ENCODE assay signal across 22 cellular contexts in genomic region chr22:27970596-27971220, GRCh38.
"Had no signal": no experiment of that assay in that cellular context is flagged by ENCODE, and none has a peak within 500 bp of the region (broad histone marks: within the 10 kb centered on the region; RNA-seq: fewer than 3 reads in every experiment).

No MANE protein-coding gene starts in this region.

- H3K9me3 Mint-ChIP-seq: activated naive CD4-positive, alpha-beta T cell treated with anti-CD3 and anti-CD28 coated beads, Interleukin-2, amount 10 ng/mL, durations not matched to agents 7 days and 5 days; central memory CD8-positive, alpha-beta T cell had no signal

- H3K9me3 ChIP-seq: thyroid gland had no signal

- H3K4me3 ChIP-seq: esophagus muscularis mucosa, left ventricle myocardium inferior, thyroid gland had no signal

- H3K4me1 Mint-ChIP-seq: activated CD4-positive, alpha-beta T cell treated with anti-CD3 and anti-CD28 coated beads, Interleukin-2, amount 10 ng/mL, durations not matched to agents 7 days and 5 days; activated naive CD4-positive, alpha-beta T cell treated with anti-CD3 and anti-CD28 coated beads, Interleukin-2, amount 10 ng/mL, durations not matched to agents 7 days and 5 days; activated naive CD8-positive, alpha-beta T cell treated with anti-CD3 and anti-CD28 coated beads, Interleukin-2, amount 50 U/mL, for 24 hours; central memory CD8-positive, alpha-beta T cell had no signal

- H3K27ac ChIP-seq: esophagus muscularis mucosa, left ventricle myocardium inferior, thyroid gland had no signal

- H3K4me3 Mint-ChIP-seq: activated CD4-positive, alpha-beta T cell treated with anti-CD3 and anti-CD28 coated beads, Interleukin-2, amount 10 ng/mL, durations not matched to agents 7 days and 5 days; activated naive CD4-positive, alpha-beta T cell treated with anti-CD3 and anti-CD28 coated beads, Interleukin-2, amount 10 ng/mL, durations not matched to agents 7 days and 5 days; activated naive CD8-positive, alpha-beta T cell treated with anti-CD3 and anti-CD28 coated beads, Interleukin-2, amount 50 U/mL, for 24 hours; activated T-cell treated with anti-CD3 and anti-CD28 coated beads, Interleukin-2, amount 50 U/mL, for 4 hours; central memory CD8-positive, alpha-beta T cell; nephron progenitor cell; T-helper 1 cell treated with Interleukin-12 subunit alpha and Interleukin-12 subunit beta and Interleukin-4 antibody, amounts not matched to agents 30 μg/mL and 1 μg/mL, for 36 hours had no signal

- H3K36me3 Mint-ChIP-seq: activated naive CD4-positive, alpha-beta T cell treated with anti-CD3 and anti-CD28 coated beads, Interleukin-2, amount 10 ng/mL, durations not matched to agents 7 days and 5 days had no signal

- H3K4me1 ChIP-seq: left ventricle myocardium inferior, thyroid gland had no signal

- H3K27ac Mint-ChIP-seq: activated CD4-positive, alpha-beta T cell treated with anti-CD3 and anti-CD28 coated beads, Interleukin-2, amount 10 ng/mL, durations not matched to agents 7 days and 5 days; activated naive CD4-positive, alpha-beta T cell treated with anti-CD3 and anti-CD28 coated beads, Interleukin-2, amount 10 ng/mL, durations not matched to agents 7 days and 5 days; activated naive CD8-positive, alpha-beta T cell treated with anti-CD3 and anti-CD28 coated beads, Interleukin-2, amount 50 U/mL, for 24 hours; nephron progenitor cell; progenitor cell of endocrine pancreas; T-helper 1 cell treated with Interleukin-12 subunit alpha and Interleukin-12 subunit beta and Interleukin-4 antibody, amounts not matched to agents 30 μg/mL and 1 μg/mL, for 36 hours had no signal

- H3K27me3 ChIP-seq: esophagus muscularis mucosa, thyroid gland had no signal

- H3K27me3 Mint-ChIP-seq: activated CD4-positive, alpha-beta T cell treated with anti-CD3 and anti-CD28 coated beads, Interleukin-2, amount 10 ng/mL, durations not matched to agents 7 days and 5 days; activated naive CD4-positive, alpha-beta T cell treated with anti-CD3 and anti-CD28 coated beads, Interleukin-2, amount 10 ng/mL, durations not matched to agents 7 days and 5 days; activated naive CD8-positive, alpha-beta T cell treated with anti-CD3 and anti-CD28 coated beads, Interleukin-2, amount 50 U/mL, for 24 hours; central memory CD8-positive, alpha-beta T cell; progenitor cell of endocrine pancreas had no signal

- H3K36me3 ChIP-seq: esophagus muscularis mucosa, thyroid gland had no signal

- DNase-seq: activated CD4-positive, alpha-beta T cell treated with anti-CD3 and anti-CD28 coated beads, Interleukin-2, amount 10 ng/mL, durations not matched to agents 7 days and 5 days; activated CD8-positive, alpha-beta memory T cell treated with anti-CD3 and anti-CD28 coated beads, Interleukin-2, amount 50 U/mL, for 4 hours; activated naive CD4-positive, alpha-beta T cell treated with anti-CD3 and anti-CD28 coated beads, Interleukin-2, amount 10 ng/mL, durations not matched to agents 7 days and 5 days; activated naive CD8-positive, alpha-beta T cell treated with anti-CD3 and anti-CD28 coated beads, Interleukin-2, amount 50 U/mL, for 24 hours; activated T-cell treated with anti-CD3 and anti-CD28 coated beads, Interleukin-2, amount 50 U/mL, for 4 hours; aorta; cortex of kidney; effector CD8-positive, alpha-beta T cell; foreskin melanocyte; kidney glomerular epithelial cell; left ventricle myocardium inferior; mammary epithelial cell; nephron progenitor cell; occipital lobe; stimulated activated CD4-positive, alpha-beta T cell treated with anti-CD3 and anti-CD28 coated beads, Interleukin-12 subunit alpha, Interleukin-12 subunit beta, amount 100 ng/mL, for 4 hours; stimulated activated CD4-positive, alpha-beta T cell treated with anti-CD3 and anti-CD28 coated beads, Interleukin-1b, Interleukin-23, amount 100 ng/mL, for 48 hours; stimulated activated naive CD4-positive, alpha-beta T cell treated with Interleukin-2 at 50 U/mL for 16 hours; thyroid gland had no signal
